In the genomic region with DNA sequence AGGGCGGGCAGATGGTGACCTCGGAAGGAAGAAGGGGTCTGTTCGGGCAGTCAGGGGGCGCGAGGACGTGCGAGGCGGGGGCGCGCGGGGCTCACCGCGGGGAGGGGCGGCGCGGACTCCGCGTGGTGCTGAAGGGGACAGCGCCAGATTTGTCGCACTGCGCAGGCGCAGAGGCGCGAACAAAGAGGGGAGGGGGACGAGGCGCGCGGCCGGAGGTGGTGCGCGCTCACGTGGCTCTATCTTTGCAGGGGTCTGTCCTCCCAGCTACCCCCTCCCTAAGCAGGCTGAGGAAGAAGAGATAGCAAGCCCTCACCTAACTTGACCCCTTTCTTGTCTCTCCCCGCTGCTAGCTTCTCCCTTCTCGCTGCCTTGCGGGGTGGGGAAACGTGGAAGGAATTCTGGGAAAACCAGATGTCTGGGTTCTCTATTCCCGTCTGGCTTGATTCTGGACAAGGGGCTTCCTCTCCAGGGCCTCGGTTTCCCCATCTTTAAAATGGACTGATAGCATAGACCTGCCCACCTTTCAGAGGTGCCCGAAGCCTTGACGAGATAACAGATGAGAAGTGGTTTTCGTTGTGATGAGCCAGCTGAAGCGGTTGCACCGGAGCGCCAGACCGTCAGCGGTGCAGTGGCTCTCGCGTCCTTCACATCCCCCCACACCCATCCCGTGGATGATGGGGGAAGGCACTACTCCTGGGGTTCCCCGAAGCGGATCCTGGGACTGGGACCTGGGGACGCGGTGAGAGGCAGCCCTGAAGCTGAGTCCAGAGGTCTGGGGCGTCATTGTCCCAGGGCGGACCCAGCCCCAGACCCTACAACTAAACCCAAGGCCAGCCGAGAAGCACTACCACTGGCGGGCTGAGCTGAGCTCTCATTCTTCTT, we compare ENCODE assay signal across 8 cellular contexts. TPM values are rescaled to one million over a fixed set of nuclear protein-coding genes. Genes with fewer than 3 reads are reported as not detected.
DNase-seq lines count a peak whose midpoint lies in the region; ATAC-seq lines count a peak whose summit lies in the region.

No MANE protein-coding gene starts in this region.

- peaks cover 28% of the 10 kb centered on the region for H3K4me1 ChIP-seq in SJSA1 (replicated peaks)

- peak overlapping the region; percentile 91 for H3K27ac Mint-ChIP-seq in activated naive CD8-positive, alpha-beta T cell treated with anti-CD3 and anti-CD28 coated beads, Interleukin-2, amount 10 ng/mL, durations not matched to agents 7 days and 5 days

- no peak for ATAC-seq in activated naive CD8-positive, alpha-beta T cell treated with anti-CD3 and anti-CD28 coated beads, Interleukin-2, amount 10 ng/mL, durations not matched to agents 7 days and 5 days (ENCODE audit: low read depth)
- ATAC-seq in left ventricle myocardium superior (peak; percentile 17), HG03520 (IDR thresholded peaks at IDR 0.05; ENCODE audit: unreplicated experiment) (no peak), GM18861 (IDR thresholded peaks at IDR 0.05; ENCODE audit: unreplicated experiment) (no peak)

- peaks cover 4% of the 10 kb centered on the region for H3K36me3 Mint-ChIP-seq in activated naive CD8-positive, alpha-beta T cell treated with anti-CD3 and anti-CD28 coated beads, Interleukin-2, amount 10 ng/mL, durations not matched to agents 7 days and 5 days

- H3K9me3 Mint-ChIP-seq in activated naive CD8-positive, alpha-beta T cell treated with anti-CD3 and anti-CD28 coated beads, Interleukin-2, amount 10 ng/mL, durations not matched to agents 7 days and 5 days: no peaks in the 10 kb centered on the region

- peak overlapping the region; percentile 66 for H3K4me3 ChIP-seq in SJSA1

- peaks cover 23% of the 10 kb centered on the region for H3K27me3 Mint-ChIP-seq in activated naive CD8-positive, alpha-beta T cell treated with anti-CD3 and anti-CD28 coated beads, Interleukin-2, amount 10 ng/mL, durations not matched to agents 7 days and 5 days

- POLR2A ChIA-PET in activated naive CD8-positive, alpha-beta T cell treated with anti-CD3 and anti-CD28 coated beads, Interleukin-2, amount 10 ng/mL, durations not matched to agents 7 days and 5 days (lab: Charles Lee): interaction anchor here (1.4 to 6.6 kb wide), 6 partner anchors 9 to 227 kb away, joined by 3 to 140 read pairs (median 30); a partner anchor contains a TSS

- H3K27ac ChIP-seq in SJSA1: no peak overlapping the region

- no peaks in the 10 kb centered on the region; the same call in 1 of the 2 replicates for H3K9me3 ChIP-seq in SJSA1 (replicated peaks)

- peaks cover 26% of the 10 kb centered on the region for H3K4me1 Mint-ChIP-seq in activated naive CD8-positive, alpha-beta T cell treated with anti-CD3 and anti-CD28 coated beads, Interleukin-2, amount 10 ng/mL, durations not matched to agents 7 days and 5 days

- DNase-seq in D341Med (ENCODE audit: low spot score): peak; percentile 75
- peak; percentile 10 for DNase-seq in LHCN-M2 (ENCODE audit: low read depth)
- DNase-seq in SJSA1 (ENCODE audit: low read depth in 1 of 2, low spot score in 2 of 2): peak; percentile 47 to 53
- peak; percentile 87 for DNase-seq in activated naive CD8-positive, alpha-beta T cell treated with anti-CD3 and anti-CD28 coated beads, Interleukin-2, amount 10 ng/mL, durations not matched to agents 7 days and 5 days
- peak; percentile 75 for DNase-seq in left ventricle myocardium superior
- DNase-seq in retina: peak; percentile 91

- intact Hi-C loops in left ventricle myocardium superior (cut with micrococcal nuclease): no loop called here

- H3K27me3 ChIP-seq in SJSA1 (replicated peaks): peaks cover 26% of the 10 kb centered on the region

- peak overlapping the region; percentile 93 for H3K4me3 Mint-ChIP-seq in activated naive CD8-positive, alpha-beta T cell treated with anti-CD3 and anti-CD28 coated beads, Interleukin-2, amount 10 ng/mL, durations not matched to agents 7 days and 5 days

- H3K36me3 ChIP-seq in SJSA1: peaks cover 33% of the 10 kb centered on the region

RNA-seq across cellular contexts. Expression of a gene that starts 0.8 kb away (rescaled TPM):
- 15.9 and 22.5 TPM in 2 replicates for total RNA-seq in LHCN-M2 (2014; rRNA removed)
- polyA plus RNA-seq in LHCN-M2 (2012): 7.9 TPM
- 11.0 and 40.1 TPM in 2 replicates for total RNA-seq in SJSA1 (2014; rRNA removed; shearing (Covaris generic))
- total RNA-seq in activated naive CD8-positive, alpha-beta T cell treated with anti-CD3 and anti-CD28 coated beads, Interleukin-2, amount 10 ng/mL, durations not matched to agents 7 days and 5 days: 10 to 100 TPM; 11.7 to 16.3 TPM
- total RNA-seq in left ventricle myocardium superior: 9.1 TPM

RNA-seq across cellular contexts. Expression of a gene that starts 1.2 kb away (rescaled TPM):
- total RNA-seq in LHCN-M2 (2014; rRNA removed) (0.46 TPM in 1 of 2 replicates, not detected in the other), left ventricle myocardium superior (0.50 TPM)
- polyA plus RNA-seq in LHCN-M2 (2012): 1.6 TPM
- total RNA-seq in SJSA1 (2014; rRNA removed; shearing (Covaris generic)): 0.08 TPM in 1 of 2 replicates, not detected in the other
- total RNA-seq in activated naive CD8-positive, alpha-beta T cell treated with anti-CD3 and anti-CD28 coated beads, Interleukin-2, amount 10 ng/mL, durations not matched to agents 7 days and 5 days: 1 to 10 TPM; 3.6 to 4.3 TPM

RNA-seq across cellular contexts. Expression of a gene that starts 12.6 kb away (rescaled TPM):
- 89.3 and 91.4 TPM in 2 replicates for total RNA-seq in LHCN-M2 (2014; rRNA removed)
- polyA plus RNA-seq in LHCN-M2 (2012): 106 TPM
- total RNA-seq in SJSA1 (2014; rRNA removed; shearing (Covaris generic)): 50.7 and 57.9 TPM in 2 replicates
- total RNA-seq in activated naive CD8-positive, alpha-beta T cell treated with anti-CD3 and anti-CD28 coated beads, Interleukin-2, amount 10 ng/mL, durations not matched to agents 7 days and 5 days: 10 to 100 TPM; 68.6 to 70.3 TPM
- total RNA-seq in left ventricle myocardium superior: 78.3 TPM

RNA-seq across cellular contexts. Expression of a gene that starts 24.3 kb away (rescaled TPM):
- 15.8 and 16.6 TPM in 2 replicates for total RNA-seq in LHCN-M2 (2014; rRNA removed)
- polyA plus RNA-seq in LHCN-M2 (2012): 15.5 TPM
- 28.8 and 37.2 TPM in 2 replicates for total RNA-seq in SJSA1 (2014; rRNA removed; shearing (Covaris generic))
- 100 to 1,000 TPM; 103 to 104 TPM for total RNA-seq in activated naive CD8-positive, alpha-beta T cell treated with anti-CD3 and anti-CD28 coated beads, Interleukin-2, amount 10 ng/mL, durations not matched to agents 7 days and 5 days
- 11.3 TPM for total RNA-seq in left ventricle myocardium superior

RNA-seq across cellular contexts. Expression of a gene that starts 31.5 kb away (rescaled TPM):
- 0.06 TPM in 1 of 2 replicates, not detected in the other for total RNA-seq in LHCN-M2 (2014; rRNA removed)
- polyA plus RNA-seq in LHCN-M2 (2012): not detected
- total RNA-seq in SJSA1 (2014; rRNA removed; shearing (Covaris generic)): not detected in 2 replicates
- under 1 TPM; 0.28 to 0.54 TPM for total RNA-seq in activated naive CD8-positive, alpha-beta T cell treated with anti-CD3 and anti-CD28 coated beads, Interleukin-2, amount 10 ng/mL, durations not matched to agents 7 days and 5 days
- not detected for total RNA-seq in left ventricle myocardium superior

Comparison
In these comparisons a context has a peak if more than half of its experiments do, and no peak if none do; other contexts are left out.
1. DNase-seq: peak in every context shown above with its lines; median percentile 91 in retina; 87 in activated naive CD8-positive, alpha-beta T cell treated with anti-CD3 and anti-CD28 coated beads, Interleukin-2, amount 10 ng/mL, durations not matched to agents 7 days and 5 days; 75 in D341Med; 75 in left ventricle myocardium superior; 50 in SJSA1; 10 in LHCN-M2.